ENCODE assay signal across 2 cellular contexts in the genomic region with DNA sequence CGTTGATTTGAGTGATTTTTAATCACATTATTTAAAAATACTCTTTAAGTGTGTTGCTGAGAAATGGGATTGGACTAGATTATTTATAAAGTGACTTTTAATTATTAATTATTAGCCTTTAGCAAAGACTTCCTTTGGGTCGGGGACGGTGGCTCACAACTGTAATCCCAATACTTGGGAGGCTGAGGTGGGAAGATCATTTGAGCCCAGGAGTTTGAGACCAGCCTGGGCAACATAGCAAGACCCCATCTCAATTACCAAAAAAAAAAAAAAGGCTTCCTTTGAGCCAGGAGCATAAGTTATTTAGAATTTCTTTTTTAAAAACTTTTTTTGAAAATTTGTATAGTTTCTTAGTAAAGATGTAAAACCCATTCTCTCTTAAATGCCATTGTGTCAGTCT.
TF ChIP-seq lines count a peak whose summit lies in the region.

No MANE protein-coding gene starts in this region.

TF ChIP-seq in A549, 52 proteins besides CTCF, POLR2A, EP300 and RAD21:
- no peak for TF ChIP-seq ZSCAN20 (CRISPR knock-in tag; IDR thresholded peaks at IDR 0.05)
- no peak for TF ChIP-seq TFCP2L1 (CRISPR knock-in tag; IDR thresholded peaks at IDR 0.05)
- no peak for TF ChIP-seq ESRRA (IDR thresholded peaks at IDR 0.05; ENCODE audit: borderline replicate concordance, low read length)
- TF ChIP-seq, protein P1, sequence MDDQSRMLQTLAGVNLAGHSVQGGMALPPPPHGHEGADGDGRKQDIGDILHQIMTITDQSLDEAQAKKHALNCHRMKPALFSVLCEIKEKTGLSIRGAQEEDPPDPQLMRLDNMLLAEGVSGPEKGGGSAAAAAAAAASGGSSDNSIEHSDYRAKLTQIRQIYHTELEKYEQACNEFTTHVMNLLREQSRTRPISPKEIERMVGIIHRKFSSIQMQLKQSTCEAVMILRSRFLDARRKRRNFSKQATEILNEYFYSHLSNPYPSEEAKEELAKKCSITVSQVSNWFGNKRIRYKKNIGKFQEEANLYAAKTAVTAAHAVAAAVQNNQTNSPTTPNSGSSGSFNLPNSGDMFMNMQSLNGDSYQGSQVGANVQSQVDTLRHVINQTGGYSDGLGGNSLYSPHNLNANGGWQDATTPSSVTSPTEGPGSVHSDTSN (IDR thresholded peaks at IDR 0.05) = no peak
- TF ChIP-seq JUNB (IDR thresholded peaks at IDR 0.05) = no peak
- no peak for TF ChIP-seq HOXB13 (CRISPR knock-in tag; IDR thresholded peaks at IDR 0.05; ENCODE audit: low read depth)
- TF ChIP-seq NPAS2 (CRISPR knock-in tag; IDR thresholded peaks at IDR 0.05; ENCODE audit: borderline replicate concordance) = no peak
- no peak for TF ChIP-seq HEYL (CRISPR knock-in tag; IDR thresholded peaks at IDR 0.05)
- TF ChIP-seq JUN (IDR thresholded peaks at IDR 0.05) = no peak
- no peak for TF ChIP-seq PHF8 (IDR thresholded peaks at IDR 0.05; ENCODE audit: borderline replicate concordance, low read depth)
- TF ChIP-seq FOSB (CRISPR knock-in tag; IDR thresholded peaks at IDR 0.05) = no peak
- no peak for TF ChIP-seq BCL3 (IDR thresholded peaks at IDR 0.05)
- no peak for TF ChIP-seq CBX2 (IDR thresholded peaks at IDR 0.05; ENCODE audit: borderline replicate concordance, low read depth)
- no peak for TF ChIP-seq USF2 (IDR thresholded peaks at IDR 0.05)

TF ChIP-seq in WTC11, 78 proteins besides CTCF, POLR2A, EP300 and RAD21:
- TF ChIP-seq, protein P2, sequence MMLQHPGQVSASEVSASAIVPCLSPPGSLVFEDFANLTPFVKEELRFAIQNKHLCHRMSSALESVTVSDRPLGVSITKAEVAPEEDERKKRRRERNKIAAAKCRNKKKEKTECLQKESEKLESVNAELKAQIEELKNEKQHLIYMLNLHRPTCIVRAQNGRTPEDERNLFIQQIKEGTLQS (CRISPR knock-in tag; conservative IDR thresholded peaks at IDR 0.05) = no peak
- no peak for TF ChIP-seq NR1H2 (CRISPR knock-in tag; IDR thresholded peaks at IDR 0.05)
- TF ChIP-seq ZNF121 (CRISPR knock-in tag; IDR thresholded peaks at IDR 0.05) = 0 out of 2 replicates have a peak, but pooled peaks have one; percentile 51
- no peak for TF ChIP-seq GABPB1 (CRISPR knock-in tag; IDR thresholded peaks at IDR 0.05)
- no peak for TF ChIP-seq GTF2I (CRISPR knock-in tag; conservative IDR thresholded peaks at IDR 0.05)
